Comparison of ENCODE assay signal across 11 cellular contexts in genomic region chr22:35742342-35743100, GRCh38. TPM values are rescaled to one million over a fixed set of nuclear protein-coding genes. Genes with fewer than 3 reads are reported as not detected.
DNase-seq lines count a peak whose midpoint lies in the region; ATAC-seq and TF ChIP-seq lines count a peak whose summit lies in the region.
"Had no signal": no experiment of that assay in that cellular context is flagged by ENCODE, and none has a peak within 500 bp of the region (broad histone marks: within the 10 kb centered on the region; RNA-seq: fewer than 3 reads in every experiment).

No MANE protein-coding gene starts in this region.

- peak overlapping the region in 2 of 5 donors; percentile 8 to 13 for H3K9ac ChIP-seq in subcutaneous abdominal adipose tissue (ENCODE audit: low read length in 5 of 5)

- peaks cover 6 to 27% (median 15%) of the 10 kb centered on the region in 5 donors for H3K36me3 ChIP-seq in subcutaneous abdominal adipose tissue (ENCODE audit: control insufficient read depth in 5 of 5, insufficient read depth in 5 of 5, low read length in 5 of 5)
- H3K36me3 ChIP-seq: neutrophil had no signal

- no peaks in the 10 kb centered on the region for H3K27me3 ChIP-seq in subcutaneous abdominal adipose tissue (ENCODE audit: control insufficient read depth in 5 of 5, insufficient read depth in 4 of 5, low read length in 5 of 5)
- H3K27me3 ChIP-seq: neutrophil had no signal

- H3K4me3 ChIP-seq in subcutaneous abdominal adipose tissue (ENCODE audit: low read depth in 1 of 5, low read length in 5 of 5) = no peak overlapping the region
- no peak overlapping the region for H3K4me3 ChIP-seq in lower leg skin (ENCODE audit: low read depth, poor library complexity, severe bottlenecking)

- 81 to 82% methylated on average over 9 of the region's 9 CpGs for WGBS in lower leg skin, 2 donors

- intact Hi-C loops in left ventricle myocardium superior (cut with micrococcal nuclease) = no loop called here
- intact Hi-C loops in lower leg skin (cut with DNase I; ENCODE audit: low total_unique reads) = no loop called here

- H3K27ac ChIP-seq in subcutaneous abdominal adipose tissue (ENCODE audit: low read depth, low read length) = peak overlapping the region; percentile 78
- H3K27ac ChIP-seq: neutrophil had no signal

- DNase-seq in HUDEP-2 (lab: John Stamatoyannopoulos, UW; ENCODE audit: unreplicated experiment in 76 of 76) = peak in 61 of 76 experiments; percentile 3 to 89 (median 64)
- peak; percentile 38 for DNase-seq in amniotic stem cell (lab: John Stamatoyannopoulos, UW)
- no peak for DNase-seq in left ventricle myocardium superior
- DNase-seq in NCI-H1105 (lab: John Stamatoyannopoulos, UW) = no peak
- DNase-seq in DMS53 (lab: John Stamatoyannopoulos, UW) = no peak
- DNase-seq in lower leg skin (ENCODE audit: low spot score in 2 of 2) = no peak
- DNase-seq: activated CD4-positive, alpha-beta T cell treated with anti-CD3 and anti-CD28 coated beads, Interleukin-2, amount 50 U/mL, for 48 hours; NCI-H446 had no signal

- H3K4me1 ChIP-seq in subcutaneous abdominal adipose tissue (ENCODE audit: control insufficient read depth in 5 of 5, insufficient read depth in 5 of 5, low read length in 5 of 5) = peaks cover 2 to 71% (median 57%) of the 10 kb centered on the region in 5 donors

- H3K9me3 ChIP-seq in subcutaneous abdominal adipose tissue (ENCODE audit: control insufficient read depth in 5 of 5, low read length in 5 of 5) = no peaks in the 10 kb centered on the region
- H3K9me3 ChIP-seq: neutrophil had no signal

- TF ChIP-seq CTCF in lower leg skin (IDR thresholded peaks at IDR 0.05) = no peak

- ATAC-seq in left ventricle myocardium superior = peak; percentile 74
- no peak for ATAC-seq in HG03159 (IDR thresholded peaks at IDR 0.05; ENCODE audit: unreplicated experiment)

- no peak for TF ChIP-seq POLR2A in lower leg skin (IDR thresholded peaks at IDR 0.05)

RNA-seq across cellular contexts. Expression of gene APOL5, which starts 24.8 kb away (rescaled TPM):
- total RNA-seq in left ventricle myocardium superior (not detected), lower leg skin (not detected)

Comparison
In these comparisons a context has a peak if more than half of its experiments do, and no peak if none do; other contexts are left out.
1. DNase-seq: peak in HUDEP-2 (61 of 76) and amniotic stem cell (single experiment); none in left ventricle myocardium superior (single experiment), NCI-H1105 (single experiment), DMS53 (single experiment) and lower leg skin (0 of 2).